In the genomic region with DNA sequence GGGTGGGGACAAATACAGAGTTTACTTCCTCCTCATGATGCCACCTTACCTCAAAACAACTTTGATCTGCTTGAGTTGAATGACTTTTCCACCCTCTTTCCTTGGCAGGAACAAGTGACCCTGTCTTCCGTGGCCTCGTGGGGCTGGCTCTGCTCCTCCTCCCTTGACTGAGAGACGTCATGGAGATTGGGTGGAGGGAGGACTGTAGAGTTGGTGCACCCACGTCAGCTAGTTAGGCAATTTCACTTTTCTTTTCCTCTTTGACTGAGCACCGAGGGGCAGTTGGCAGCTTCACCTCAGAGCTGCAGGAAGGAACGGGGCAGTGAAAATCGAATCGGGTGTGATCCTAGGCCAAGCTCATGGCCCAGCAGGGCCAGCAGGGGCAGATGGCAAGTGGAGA, we compare ENCODE assay signal across 9 cellular contexts. TPM values are rescaled to one million over a fixed set of nuclear protein-coding genes. Genes with fewer than 3 reads are reported as not detected.
A peak's percentile ranks its signal among the peaks of the same experiment; 100 is the strongest.
DNase-seq lines count a peak whose midpoint lies in the region; ATAC-seq and TF ChIP-seq lines count a peak whose summit lies in the region.
"Had no signal": no experiment of that assay in that cellular context is flagged by ENCODE, and none has a peak within 500 bp of the region (broad histone marks: within the 10 kb centered on the region; RNA-seq: fewer than 3 reads in every experiment).

TSS of gene SP140 (plus strand) at position 251 of the 400 bp plus-strand sequence. CDS start at position 360, 109 bp downstream.

- BruUV-seq in PC-3 (replicated peaks; lab: Mats Ljungman, UMichigan), result no TSS peak

- TF ChIP-seq CTCF in GM12864 (IDR thresholded peaks at IDR 0.05; ENCODE audit: low read depth, low read length, missing control alignments) (no peak), PC-3 (conservative IDR thresholded peaks at IDR 0.05; ENCODE audit: low read depth, low read length) (no peak)

- H3K27ac Mint-ChIP-seq in activated naive CD8-positive, alpha-beta T cell treated with anti-CD3 and anti-CD28 coated beads, Interleukin-2, amount 10 ng/mL, durations not matched to agents 7 days and 5 days, result peak within 1 kb of the TSS; percentile 94

- peaks cover 6% of the 10 kb centered on the region for H3K9me3 Mint-ChIP-seq in activated naive CD8-positive, alpha-beta T cell treated with anti-CD3 and anti-CD28 coated beads, Interleukin-2, amount 10 ng/mL, durations not matched to agents 7 days and 5 days

- peaks cover 20% of the 10 kb centered on the region for H3K36me3 Mint-ChIP-seq in activated naive CD8-positive, alpha-beta T cell treated with anti-CD3 and anti-CD28 coated beads, Interleukin-2, amount 10 ng/mL, durations not matched to agents 7 days and 5 days

- H4K20me1 ChIP-seq in PC-3 (ENCODE audit: low read length), result no peaks in the 10 kb centered on the region

- H3K27ac ChIP-seq in rectal smooth muscle tissue (ENCODE audit: low read depth, low read length) (no peak within 1 kb of the TSS), PC-3 (ENCODE audit: low read length) (no peak within 1 kb of the TSS)
- H3K27ac ChIP-seq: epithelial cell of prostate had no signal

- H3F3A ChIP-seq in PC-3 (ENCODE audit: low read length, unreplicated experiment), result no peaks in the 10 kb centered on the region

- H2AFZ ChIP-seq in PC-3 (ENCODE audit: low read length), result no peak within 1 kb of the TSS

- H3K9ac ChIP-seq in rectal smooth muscle tissue (ENCODE audit: low read length) (no peak within 1 kb of the TSS), PC-3 (ENCODE audit: low read length) (no peak within 1 kb of the TSS)

- no peaks in the 10 kb centered on the region for H3K36me3 ChIP-seq in rectal smooth muscle tissue (ENCODE audit: control insufficient read depth, insufficient read depth, low read length)
- H3K36me3 ChIP-seq in PC-3 (ENCODE audit: low read depth, low read length), result no peaks in the 10 kb centered on the region; the same call in 1 of the 2 replicates

- peaks cover 4% of the 10 kb centered on the region; the same call in 1 of the 2 replicates for H3K9me3 ChIP-seq in PC-3 (ENCODE audit: low read length)

- H3K27me3 ChIP-seq in rectal smooth muscle tissue (ENCODE audit: control insufficient read depth, insufficient read depth, low read length) (no peaks in the 10 kb centered on the region), PC-3 (ENCODE audit: low read length) (no peaks in the 10 kb centered on the region)

- H3K4me3 ChIP-seq in GM12864 (ENCODE audit: low read depth, low read length) (peak within 1 kb of the TSS; percentile 80), rectal smooth muscle tissue (ENCODE audit: low read length) (peak within 1 kb of the TSS; percentile 50), PC-3 (ENCODE audit: low read length) (no peak within 1 kb of the TSS)

- intact Hi-C loops in PC-3 (cut with micrococcal nuclease), result loop anchor here (10.0 kb wide), 1 partner anchor 569 kb away; no protein-coding TSS in a partner anchor

- no peaks in the 10 kb centered on the region for H3K79me2 ChIP-seq in PC-3 (ENCODE audit: low read length)

- DNase-seq in GM12864 (ENCODE audit: low read depth) (peak; percentile 75), PC-3 (no peak), NCI-H2227 (lab: John Stamatoyannopoulos, UW; ENCODE audit: unreplicated experiment) (no peak), NCI-H2081 (lab: John Stamatoyannopoulos, UW) (no peak)
- peak; percentile 58 for DNase-seq in activated naive CD8-positive, alpha-beta T cell treated with anti-CD3 and anti-CD28 coated beads, Interleukin-2, amount 10 ng/mL, durations not matched to agents 7 days and 5 days

- peak within 1 kb of the TSS; percentile 89 for H3K4me3 Mint-ChIP-seq in activated naive CD8-positive, alpha-beta T cell treated with anti-CD3 and anti-CD28 coated beads, Interleukin-2, amount 10 ng/mL, durations not matched to agents 7 days and 5 days

- CTCF ChIA-PET in PC-3 (lab: Charles Lee), result no interaction called here

- no peak within 1 kb of the TSS for H3K4me2 ChIP-seq in PC-3 (ENCODE audit: low read length)

- peaks cover 52% of the 10 kb centered on the region for H3K4me1 Mint-ChIP-seq in activated naive CD8-positive, alpha-beta T cell treated with anti-CD3 and anti-CD28 coated beads, Interleukin-2, amount 10 ng/mL, durations not matched to agents 7 days and 5 days

- H3K27me3 Mint-ChIP-seq in activated naive CD8-positive, alpha-beta T cell treated with anti-CD3 and anti-CD28 coated beads, Interleukin-2, amount 10 ng/mL, durations not matched to agents 7 days and 5 days, result no peaks in the 10 kb centered on the region

- H3K4me1 ChIP-seq in rectal smooth muscle tissue (ENCODE audit: control insufficient read depth, insufficient read depth, low read length), result no peaks in the 10 kb centered on the region
- H3K4me1 ChIP-seq in PC-3 (ENCODE audit: insufficient read depth, low read length), result peaks cover 9% of the 10 kb centered on the region; the same call in 1 of the 2 replicates

- ATAC-seq in GM21786 (IDR thresholded peaks at IDR 0.05; ENCODE audit: unreplicated experiment) (peak; percentile 70), PC-3 (no peak)
- ATAC-seq in activated naive CD8-positive, alpha-beta T cell treated with anti-CD3 and anti-CD28 coated beads, Interleukin-2, amount 10 ng/mL, durations not matched to agents 7 days and 5 days (ENCODE audit: low read depth), result peak; percentile 84

- peak; percentile 71 for TF ChIP-seq POLR2A in Raji (IDR thresholded peaks at IDR 0.05; ENCODE audit: insufficient read depth, low read depth, low read length)

- POLR2A ChIA-PET in activated naive CD8-positive, alpha-beta T cell treated with anti-CD3 and anti-CD28 coated beads, Interleukin-2, amount 10 ng/mL, durations not matched to agents 7 days and 5 days (lab: Charles Lee), result interaction anchor here (1.0 to 1.4 kb wide), 4 partner anchors 94 to 222 kb away, joined by 3 to 13 read pairs (median 5); partner anchors contain the start of genes SP100 and SP140L
- POLR2A ChIA-PET in PC-3 (lab: Charles Lee; ENCODE audit: unreplicated experiment), result no interaction called here

- no peaks in the 10 kb centered on the region for H3K9me2 ChIP-seq in PC-3 (replicated peaks; ENCODE audit: low read length)

RNA-seq across cellular contexts. Expression of gene SP140, which starts in this region (rescaled TPM):
- total RNA-seq in activated naive CD8-positive, alpha-beta T cell treated with anti-CD3 and anti-CD28 coated beads, Interleukin-2, amount 10 ng/mL, durations not matched to agents 7 days and 5 days, result 10 to 100 TPM; 58.7 to 61.4 TPM
- total RNA-seq in PC-3 (2014; rRNA removed), result 1.7 TPM in 1 of 2 replicates, not detected in the other

Comparison
In these comparisons a context has a peak if more than half of its experiments do, and no peak if none do; other contexts are left out.
1. RNA of gene SP140 (total RNA-seq): 58.7 to 61.4 TPM in activated naive CD8-positive, alpha-beta T cell treated with anti-CD3 and anti-CD28 coated beads, Interleukin-2, amount 10 ng/mL, durations not matched to agents 7 days and 5 days; 1.7 TPM in PC-3; every median in the first group is over 10 times any median in the second.
2. DNase-seq: peak in GM12864 (single experiment) and activated naive CD8-positive, alpha-beta T cell treated with anti-CD3 and anti-CD28 coated beads, Interleukin-2, amount 10 ng/mL, durations not matched to agents 7 days and 5 days (single experiment); none in PC-3 (single experiment), NCI-H2227 (single experiment) and NCI-H2081 (0 of 2).